4 cellular contexts compared by ENCODE assay signal in genomic region chr14:83007052-83007451, GRCh38.
A peak's percentile ranks its signal among the peaks of the same experiment; 100 is the strongest.
DNase-seq lines count a peak whose midpoint lies in the region; ATAC-seq and TF ChIP-seq lines count a peak whose summit lies in the region.
"Not testable (repeated sequence)": the region's sequence is repeated elsewhere in the genome, so short reads cannot be mapped to it uniquely, and the experiment has no call there.

No MANE protein-coding gene starts in this region.

- H2AK5ac ChIP-seq in IMR-90 (ENCODE audit: low read depth, low read length), result not testable (repeated sequence)

- H3K36me3 ChIP-seq in IMR-90 (ENCODE audit: control insufficient read depth, insufficient read depth, low read length); left lung: not testable (repeated sequence)

- H2BK5ac ChIP-seq in IMR-90 (ENCODE audit: low read depth, low read length, poor library complexity, severe bottlenecking), result not testable (repeated sequence)

- not testable (repeated sequence) for TF ChIP-seq POLR2A in IMR-90 (IDR thresholded peaks at IDR 0.05; ENCODE audit: low read depth, low read length)

- H3K36me3 Mint-ChIP-seq in stimulated activated naive B cell treated with anti-CD40 and anti-IgM and Interleukin-4, amounts not matched to agents 10 μg/mL and 1 μg/mL and 100 μg/mL, for 72 hours, result not testable (repeated sequence)

- not testable (repeated sequence) for H3K4me2 ChIP-seq in IMR-90 (ENCODE audit: low read depth, low read length)

- not testable (repeated sequence) for H3K56ac ChIP-seq in IMR-90 (ENCODE audit: extremely low read depth, insufficient read depth, low read length)

- H2AK9ac ChIP-seq in IMR-90 (replicated peaks; ENCODE audit: low read depth, low read length, poor library complexity), result not testable (repeated sequence)

- H3K4me1 ChIP-seq in IMR-90 (ENCODE audit: control insufficient read depth, insufficient read depth, low read length); left lung: not testable (repeated sequence)

- not testable (repeated sequence) for H3K4ac ChIP-seq in IMR-90 (ENCODE audit: low read depth, low read length)

- peak overlapping the region; percentile 87; the same call in 1 of the 2 replicates for H2BK20ac ChIP-seq in IMR-90 (ENCODE audit: low read depth, low read length)

- peak overlapping the region; percentile 79 for H2BK120ac ChIP-seq in IMR-90 (ENCODE audit: low read depth, low read length)

- BruUV-seq in IMR-90 (replicated peaks; lab: Mats Ljungman, UMichigan), result not testable (repeated sequence)

- peak overlapping the region; percentile 47 for H3K27ac Mint-ChIP-seq in stimulated activated naive B cell treated with anti-CD40 and anti-IgM and Interleukin-4, amounts not matched to agents 10 μg/mL and 1 μg/mL and 100 μg/mL, for 72 hours

- H3K27me3 Mint-ChIP-seq in stimulated activated naive B cell treated with anti-CD40 and anti-IgM and Interleukin-4, amounts not matched to agents 10 μg/mL and 1 μg/mL and 100 μg/mL, for 72 hours, result not testable (repeated sequence)

- peaks cover 8 to 11% of the 10 kb centered on the region in 2 donors for H3K9me3 Mint-ChIP-seq in stimulated activated naive B cell treated with anti-CD40 and anti-IgM and Interleukin-4, amounts not matched to agents 10 μg/mL and 1 μg/mL and 100 μg/mL, for 72 hours

- peak overlapping the region in 1 of 2 experiments; percentile 91; a peak in 1 of 4 replicates for H4K8ac ChIP-seq in IMR-90 (ENCODE audit: low read depth in 2 of 2, low read length in 2 of 2)

- not testable (repeated sequence) for TF ChIP-seq RAD21 in IMR-90 (IDR thresholded peaks at IDR 0.05; ENCODE audit: low read length)

- H3K9ac ChIP-seq in IMR-90 (ENCODE audit: low read depth, low read length), result not testable (repeated sequence)

- not testable (repeated sequence) for H3K4me3 ChIP-seq in IMR-90 (ENCODE audit: insufficient read depth, low read depth, low read length); left lung

- not testable (repeated sequence) for H3K27me3 ChIP-seq in IMR-90 (ENCODE audit: control insufficient read depth, insufficient read depth, low read length); left lung

- not testable (repeated sequence) for H4K91ac ChIP-seq in IMR-90 (ENCODE audit: insufficient read depth, low read depth, low read length)

- WGBS in IMR-90 (ENCODE audit: extremely low coverage in 2 of 2, insufficient read length in 1 of 2), 2 experiments, result no CpG with 5 or more reads among the region's 7 CpGs

- H4K20me1 ChIP-seq in IMR-90 (ENCODE audit: insufficient read depth, low read length), result not testable (repeated sequence)

- not testable (repeated sequence) for H2BK15ac ChIP-seq in IMR-90 (ENCODE audit: low read depth, low read length)

- CTCF ChIA-PET in IMR-90 (lab: Yijun Ruan, JAX), result interaction anchor here (0.5 kb wide), 1 partner anchor 204 kb away, joined by 3 read pairs; no protein-coding TSS in a partner anchor

- H3K79me1 ChIP-seq in IMR-90 (ENCODE audit: low read depth in 1 of 2, low read length in 2 of 2), result not testable (repeated sequence)

- not testable (repeated sequence) for H3K14ac ChIP-seq in IMR-90 (replicated peaks; ENCODE audit: low read depth, low read length)

- dilution Hi-C loops in IMR-90 (cut with HindIII; ENCODE audit: low sequenced_read_pairs, unreplicated experiment), result not testable (repeated sequence)

- not testable (repeated sequence) for H3K9me1 ChIP-seq in IMR-90 (ENCODE audit: insufficient read depth, low read length)

- in situ Hi-C loops in IMR-90 (cut with MboI; ENCODE audit: low sequenced_read_pairs), result not testable (repeated sequence)

- H3K18ac ChIP-seq in IMR-90 (ENCODE audit: low read depth, low read length), result not testable (repeated sequence)

- peak; percentile 23 for DNase-seq in HS-27A (ENCODE audit: low read depth)
- not testable (repeated sequence) for DNase-seq in IMR-90; left lung; stimulated activated naive B cell treated with anti-CD40 and anti-IgM and Interleukin-4, amounts not matched to agents 10 μg/mL and 1 μg/mL and 100 μg/mL, for 72 hours

- not testable (repeated sequence) for TF ChIP-seq CTCF in IMR-90 (conservative IDR thresholded peaks at IDR 0.05; ENCODE audit: low read depth, low read length); left lung (IDR thresholded peaks at IDR 0.05)

- H3K27ac ChIP-seq in IMR-90 (ENCODE audit: insufficient read depth, low read length); left lung: not testable (repeated sequence)

- intact Hi-C loops in IMR-90 (cut with micrococcal nuclease); left lung (cut with DNase I): not testable (repeated sequence)

- not testable (repeated sequence) for H3K4me1 Mint-ChIP-seq in stimulated activated naive B cell treated with anti-CD40 and anti-IgM and Interleukin-4, amounts not matched to agents 10 μg/mL and 1 μg/mL and 100 μg/mL, for 72 hours

- not testable (repeated sequence) for H2AFZ ChIP-seq in IMR-90 (replicated peaks; ENCODE audit: low read length, poor library complexity)

- not testable (repeated sequence) for H3K4me3 Mint-ChIP-seq in stimulated activated naive B cell treated with anti-CD40 and anti-IgM and Interleukin-4, amounts not matched to agents 10 μg/mL and 1 μg/mL and 100 μg/mL, for 72 hours

- ATAC-seq in IMR-90 (ENCODE audit: low read depth); stimulated activated naive B cell treated with anti-CD40 and anti-IgM and Interleukin-4, amounts not matched to agents 10 μg/mL and 1 μg/mL and 100 μg/mL, for 72 hours (replicated peaks): not testable (repeated sequence)
- ATAC-seq in left lung, result peak; percentile 55

- POLR2A ChIA-PET in IMR-90 (lab: Charles Lee; ENCODE audit: unreplicated experiment), result not testable (repeated sequence)

- not testable (repeated sequence) for H4K5ac ChIP-seq in IMR-90 (ENCODE audit: low read depth, low read length)

- H3K23ac ChIP-seq in IMR-90 (ENCODE audit: low read depth, low read length), result not testable (repeated sequence)

- not testable (repeated sequence) for H3K9me3 ChIP-seq in IMR-90 (ENCODE audit: control insufficient read depth, insufficient read depth, low read length)
- peaks cover 0 to 24% of the 10 kb centered on the region in 2 donors for H3K9me3 ChIP-seq in left lung
